9 cellular contexts compared by ENCODE assay signal in genomic region chrX:26070882-26071281, GRCh38.
"Had no signal": no experiment of that assay in that cellular context is flagged by ENCODE, and none has a peak within 500 bp of the region (broad histone marks: within the 10 kb centered on the region; RNA-seq: fewer than 3 reads in every experiment).

No MANE protein-coding gene starts in this region.

- H3K4me3 ChIP-seq: GM23248, GM23338, HAP-1 had no signal

- H3K27ac Mint-ChIP-seq: GM23338, H9, HFFc6 had no signal

- H3K27ac ChIP-seq: GM23248 had no signal

- H3K4me1 Mint-ChIP-seq: GM23338, H9 had no signal

- DNase-seq: GM23248, GOT3, H7, H9, HCEC 1CT, HFFc6 had no signal

- H3K4me1 ChIP-seq: HAP-1 had no signal

- H2AFZ ChIP-seq: GM23248, GM23338 had no signal

- H3K4me3 Mint-ChIP-seq: GM23338, H9, HFFc6 had no signal

- H3K9me3 ChIP-seq: HAP-1 had no signal

- H3K36me3 ChIP-seq: HAP-1 had no signal

- H3K4me2 ChIP-seq: GM23338 had no signal

- H3K9ac ChIP-seq: GM23248 had no signal

- ATAC-seq: GM23338, HCT116 had no signal
